Comparison of ENCODE assay signal across 9 cellular contexts in genomic region chr3:186985713-186986364, GRCh38. TPM values are rescaled to one million over a fixed set of nuclear protein-coding genes. Genes with fewer than 3 reads are reported as not detected.
A peak's percentile ranks its signal among the peaks of the same experiment; 100 is the strongest.
DNase-seq lines count a peak whose midpoint lies in the region; ATAC-seq, FAIRE-seq and TF ChIP-seq lines count a peak whose summit lies in the region.
"Had no signal": no experiment of that assay in that cellular context is flagged by ENCODE, and none has a peak within 500 bp of the region (broad histone marks: within the 10 kb centered on the region; RNA-seq: fewer than 3 reads in every experiment).

No MANE protein-coding gene starts in this region.

- H3K4me3 ChIP-seq in GM12878, result no peak overlapping the region; the same call in 1 of the 2 replicates
- no peak overlapping the region for H3K4me3 ChIP-seq in mammary epithelial cell (replicated peaks in 1 of 3; ENCODE audit: insufficient read depth in 1 of 3, low read depth in 2 of 3, low read length in 3 of 3)

- POLR2A ChIA-PET in GM12878 (lab: Charles Lee), result interaction anchor here (0.9 to 1.3 kb wide), 2 partner anchors 15 to 25 kb away, joined by 3 to 12 read pairs; no protein-coding TSS in a partner anchor

- no peak for TF ChIP-seq RAD21 in GM12878 (IDR thresholded peaks at IDR 0.05; ENCODE audit: insufficient read depth, low read depth, low read length)

- SMC1A ChIA-PET in GM12878 (lab: Charles Lee; ENCODE audit: uncharacterized antibody, unreplicated experiment), result interaction anchor here (0.7 to 5.6 kb wide), 11 partner anchors 8 to 188 kb away, joined by 3 to 42 read pairs (median 4); no protein-coding TSS in a partner anchor

- WGBS in GM12878 (ENCODE audit: insufficient coverage, insufficient replicate concordance, low lambda C conversion rate, missing lambda C conversion rate), result 33% methylated on average over 11 of the region's 12 CpGs
- WGBS in mammary epithelial cell (ENCODE audit: low coverage, missing lambda C conversion rate), result 79% methylated on average over 8 of the region's 12 CpGs

- dilution Hi-C loops in mammary epithelial cell (cut with HindIII; ENCODE audit: low sequenced_read_pairs), result no loop called here

- H3K36me3 ChIP-seq in GM12878 (ENCODE audit: control insufficient read depth in 2 of 2, insufficient read depth in 2 of 2, low read length in 1 of 2), result peaks cover 0 to 6% of the 10 kb centered on the region in 2 experiments; a peak in 2 of 4 replicates
- peaks cover 3% of the 10 kb centered on the region for H3K36me3 ChIP-seq in mammary epithelial cell (ENCODE audit: insufficient read depth, low read length)

- TF ChIP-seq CTCF in GM12878 (IDR thresholded peaks at IDR 0.05 in 2 of 3, conservative IDR thresholded peaks at IDR 0.05 in 1 of 3; ENCODE audit: control insufficient read depth in 2 of 3, extremely low read depth in 1 of 3, insufficient read depth in 1 of 3, low read depth in 3 of 3, low read length in 3 of 3) (no peak), mammary epithelial cell (conservative IDR thresholded peaks at IDR 0.05 in 1 of 2, IDR thresholded peaks at IDR 0.05 in 1 of 2; ENCODE audit: extremely low read depth in 1 of 2, insufficient read depth in 1 of 2, low read depth in 1 of 2, low read length in 2 of 2) (no peak)

- no peak for TF ChIP-seq EP300 in GM12878 (IDR thresholded peaks at IDR 0.05; ENCODE audit: borderline replicate concordance in 1 of 2, control insufficient read depth in 1 of 2, low read depth in 2 of 2, low read length in 2 of 2)

- H3K79me2 ChIP-seq in GM12878 (ENCODE audit: control insufficient read depth, insufficient read depth, low read length) (peaks cover 19% of the 10 kb centered on the region), mammary epithelial cell (ENCODE audit: insufficient read depth, low read length) (no peaks in the 10 kb centered on the region)

- H2AFZ ChIP-seq in GM12878 (ENCODE audit: control insufficient read depth, low read depth, low read length), result no peak overlapping the region; the same call in 1 of the 2 replicates
- no peak overlapping the region for H2AFZ ChIP-seq in mammary epithelial cell (ENCODE audit: low read depth, low read length)

- H3K4me1 ChIP-seq in GM12878 (ENCODE audit: control insufficient read depth, insufficient read depth, low read length) (peaks cover 43% of the 10 kb centered on the region), mammary epithelial cell (ENCODE audit: insufficient read depth, low read length) (peaks cover 12% of the 10 kb centered on the region)

- ATAC-seq in HG03159 (IDR thresholded peaks at IDR 0.05; ENCODE audit: unreplicated experiment) (peak; percentile 58), GM12878 (peak; percentile 38)

- H3K27me3 ChIP-seq in GM12878 (replicated peaks in 1 of 2; ENCODE audit: control insufficient read depth in 2 of 2, insufficient read depth in 2 of 2, low read length in 1 of 2) (no peaks in the 10 kb centered on the region), mammary epithelial cell (ENCODE audit: insufficient read depth, low read length) (no peaks in the 10 kb centered on the region)

- H3K4me2 ChIP-seq in GM12878 (ENCODE audit: control insufficient read depth, insufficient read depth), result peak overlapping the region; percentile 81
- no peak overlapping the region for H3K4me2 ChIP-seq in mammary epithelial cell (ENCODE audit: insufficient read depth, low read depth, low read length)

- DNase-seq in NCI-H2196 treated with DMSO at 0.1 percent for 48 hours (lab: John Stamatoyannopoulos, UW; ENCODE audit: unreplicated experiment) (peak; percentile 41), NCI-H2196 (lab: John Stamatoyannopoulos, UW; ENCODE audit: unreplicated experiment) (no peak), GM12878 (ENCODE audit: low read depth, low spot score) (peak; percentile 56), frontal cortex (ENCODE audit: low spot score in 2 of 2) (no peak), COLO668 (lab: John Stamatoyannopoulos, UW; ENCODE audit: unreplicated experiment) (no peak), mammary epithelial cell (no peak)
- DNase-seq in stimulated activated CD8-positive, alpha-beta memory T cell treated with anti-CD3 and anti-CD28 coated beads, Interleukin-4, amount 100 ng/mL, for 48 hours, result peak; percentile 7

- in situ Hi-C loops in GM12878 (cut with MboI) (no loop called here), mammary epithelial cell (cut with MboI; ENCODE audit: low sequenced_read_pairs in 2 of 2) (no loop called here)

- intact Hi-C loops in GM12878 (cut with micrococcal nuclease; ENCODE audit: unreplicated experiment) (loop anchor here (5.0 kb wide), 2 partner anchors 41 to 54 kb away; partner anchors contain the start of gene ST6GAL1), mammary epithelial cell (cut with micrococcal nuclease) (no loop called here)

- no peak overlapping the region for H3K9ac ChIP-seq in GM12878 (ENCODE audit: control insufficient read depth, insufficient read depth, low read length)
- H3K9ac ChIP-seq in mammary epithelial cell (ENCODE audit: insufficient read depth, low read length), result no peak overlapping the region

- TF ChIP-seq POLR2A in GM12878 (IDR thresholded peaks at IDR 0.05; ENCODE audit: low read depth, low read length), result no peak

- H3K9me3 ChIP-seq in GM12878 (replicated peaks; ENCODE audit: control insufficient read depth, insufficient read depth, low read length) (no peaks in the 10 kb centered on the region), mammary epithelial cell (replicated peaks; ENCODE audit: insufficient read depth, low read length) (no peaks in the 10 kb centered on the region)

- H4K20me1 ChIP-seq in GM12878 (ENCODE audit: control insufficient read depth, insufficient read depth) (no peaks in the 10 kb centered on the region), mammary epithelial cell (ENCODE audit: insufficient read depth, low read length) (no peaks in the 10 kb centered on the region)

- RAD21 ChIA-PET in GM12878 (lab: Charles Lee; ENCODE audit: unreplicated experiment), result interaction anchor here (0.8 to 1.6 kb wide), 9 partner anchors 10 to 136 kb away, joined by 3 to 7 read pairs (median 5); no protein-coding TSS in a partner anchor

- BruUV-seq in GM12878 (replicated peaks; lab: Mats Ljungman, UMichigan) (no TSS peak), mammary epithelial cell (replicated peaks; lab: Mats Ljungman, UMichigan) (no TSS peak)

- H3K27ac ChIP-seq in GM12878 (ENCODE audit: control insufficient read depth, insufficient read depth) (peak overlapping the region; percentile 82), mammary epithelial cell (ENCODE audit: insufficient read depth, low read depth, low read length) (no peak overlapping the region)

- CTCF ChIA-PET in GM12878 (lab: Yijun Ruan, JAX), result interaction anchor here (0.6 to 1.3 kb wide), 6 partner anchors 27 to 126 kb away, joined by 3 to 5 read pairs (median 3); no protein-coding TSS in a partner anchor
- CTCF ChIA-PET in mammary epithelial cell (lab: Charles Lee; ENCODE audit: low non-redundant PET), result no interaction called here

- FAIRE-seq in GM12878 (lab: Jason Lieb, UNC) (peak; percentile 85), frontal cortex (lab: Jason Lieb, UNC) (no peak)
- FAIRE-seq: A204.1 had no signal

TF ChIP-seq in GM12878, 131 proteins besides CTCF, POLR2A, EP300 and RAD21 (continues in another document):
- peak; percentile 48 for TF ChIP-seq IKZF1 (conservative IDR thresholded peaks at IDR 0.05)
- TF ChIP-seq ZBED1 (IDR thresholded peaks at IDR 0.05; ENCODE audit: borderline replicate concordance), result peak; percentile 29; the same call in 1 of the 2 replicates
- peak; percentile 24; the same call in 1 of the 2 replicates for TF ChIP-seq NFIC (IDR thresholded peaks at IDR 0.05; ENCODE audit: low read depth, low read length)
- TF ChIP-seq BCL11A (IDR thresholded peaks at IDR 0.05; ENCODE audit: low read depth, low read length), result peak; percentile 13; the same call in 1 of the 2 replicates

RNA-seq across cellular contexts. Expression of gene ST6GAL1, which starts 55.5 kb away (rescaled TPM):
- total RNA-seq in GM12878 (2013; cell fraction: nucleolus; rRNA removed), result 750 and 754 TPM in 2 replicates
- total RNA-seq in GM12878 (2014; rRNA removed) (139 and 147 TPM in 2 replicates), GM12878 (2014; rRNA removed; fragmentation: Illumina TruSeq; extraction: Trizol) (158 and 169 TPM in 2 replicates), GM12878 (2021) (207 and 220 TPM in 2 replicates), frontal cortex (33.8 TPM), mammary epithelial cell (10 to 100 TPM; 21.8 to 22.6 TPM)
- 139 TPM for polyA plus RNA-seq in GM12878 (2011; ENCODE audit: low read depth)
- polyA plus RNA-seq in GM12878 (2011; rRNA removed) (190 and 214 TPM in 2 replicates), GM12878 (2014; fragmentation: Illumina TruSeq; extraction: Trizol) (248 and 268 TPM in 2 replicates), GM12878 (2014; fragmentation: Nextera tagmentation; extraction: Ambion mirVana) (10 to 100 TPM; 74.2 to 75.0 TPM), GM12878 (2014; rRNA removed) (163 and 174 TPM in 2 replicates), GM12878 (2016; fragmentation: Nextera tagmentation; extraction: Ambion mirVana) (100 to 1,000 TPM; 133 to 135 TPM), mammary epithelial cell (18.4 TPM)
- polyA plus RNA-seq in GM12878 (2011; cell fraction: cytosol; rRNA removed), result 169 and 192 TPM in 2 replicates
- polyA plus RNA-seq in GM12878 (2011; cell fraction: nucleus; rRNA removed), result 106 and 131 TPM in 2 replicates
- polyA plus RNA-seq in GM12878 (2012), result 141 and 183 TPM in 2 replicates
- polyA minus RNA-seq in GM12878 (2011; rRNA and poly(A)+ RNA removed), result 310 and 330 TPM in 2 replicates
- 80.6 and 80.9 TPM in 2 replicates for polyA minus RNA-seq in GM12878 (2011; cell fraction: cytosol; rRNA and poly(A)+ RNA removed)
- 116 and 151 TPM in 2 replicates for polyA minus RNA-seq in GM12878 (2011; cell fraction: nucleus; rRNA and poly(A)+ RNA removed)
- polyA minus RNA-seq in mammary epithelial cell, result 32.2 TPM

Comparison
In these comparisons a context has a peak if more than half of its experiments do, and no peak if none do; other contexts are left out.
1. DNase-seq: peak in NCI-H2196 treated with DMSO at 0.1 percent for 48 hours (single experiment), GM12878 (single experiment) and stimulated activated CD8-positive, alpha-beta memory T cell treated with anti-CD3 and anti-CD28 coated beads, Interleukin-4, amount 100 ng/mL, for 48 hours (single experiment); none in NCI-H2196 (single experiment), frontal cortex (0 of 2), COLO668 (single experiment) and mammary epithelial cell (single experiment).